Comparison of ENCODE assay signal across 9 cellular contexts in the genomic region with DNA sequence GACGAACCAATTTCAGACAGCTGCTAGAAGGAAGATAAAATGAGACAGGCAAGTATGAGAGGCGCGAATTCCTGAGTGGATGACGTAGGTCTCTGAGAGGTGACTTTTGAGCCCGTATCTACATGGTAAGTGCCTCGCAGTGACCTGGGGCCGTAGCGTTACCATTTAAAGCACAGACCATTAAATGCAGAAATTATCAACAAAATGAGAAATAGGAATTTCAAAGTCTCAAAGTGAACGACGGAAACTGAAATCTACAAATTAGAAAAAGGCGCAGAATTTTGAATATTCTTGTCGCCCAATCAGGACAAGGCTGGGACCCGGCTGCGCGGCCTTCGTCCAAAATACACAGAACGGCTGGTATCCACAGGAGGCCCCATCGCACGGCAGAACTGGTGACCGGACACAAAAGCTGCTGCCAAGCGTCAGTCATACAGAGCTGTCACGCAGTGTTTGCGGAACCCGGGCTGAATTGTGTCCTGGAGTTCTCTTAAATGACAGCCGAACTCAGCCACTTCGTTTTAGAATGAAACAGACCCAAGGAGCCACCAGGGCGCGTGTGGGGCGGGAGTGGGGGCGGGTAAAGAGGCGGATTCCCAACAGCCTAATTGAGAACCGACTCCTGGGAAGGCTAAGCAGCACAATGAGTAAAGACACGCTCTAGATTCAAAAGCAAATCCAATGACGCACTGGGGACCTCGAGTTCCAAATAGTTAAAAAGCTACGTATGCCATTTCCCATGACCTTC. TPM values are rescaled to one million over a fixed set of nuclear protein-coding genes. Genes with fewer than 3 reads are reported as not detected.
A peak's percentile ranks its signal among the peaks of the same experiment; 100 is the strongest.
DNase-seq lines count a peak whose midpoint lies in the region; ATAC-seq and FAIRE-seq lines count a peak whose summit lies in the region.
"Had no signal": no experiment of that assay in that cellular context is flagged by ENCODE, and none has a peak within 500 bp of the region (broad histone marks: within the 10 kb centered on the region; RNA-seq: fewer than 3 reads in every experiment).

No MANE protein-coding gene starts in this region.

- no peaks in the 10 kb centered on the region for H3K27me3 ChIP-seq in naive thymus-derived CD4-positive, alpha-beta T cell (ENCODE audit: control insufficient read depth in 2 of 2, insufficient read depth in 2 of 2, low read length in 2 of 2)

- no peaks in the 10 kb centered on the region for H3K36me3 ChIP-seq in naive thymus-derived CD4-positive, alpha-beta T cell (ENCODE audit: control insufficient read depth in 2 of 3, insufficient read depth in 3 of 3, low read length in 3 of 3)

- no peak overlapping the region for H3K27ac Mint-ChIP-seq in activated T-helper 17 cell treated with anti-CD3 and anti-CD28 coated beads, Interleukin-2, amount 50 U/mL, for 72 hours
- no peak overlapping the region for H3K27ac Mint-ChIP-seq in naive thymus-derived CD4-positive, alpha-beta T cell
- H3K27ac Mint-ChIP-seq: activated naive CD8-positive, alpha-beta T cell had no signal

- intact Hi-C loops in naive thymus-derived CD4-positive, alpha-beta T cell (cut with micrococcal nuclease): no loop called here

- POLR2A ChIA-PET in naive thymus-derived CD4-positive, alpha-beta T cell (lab: Charles Lee): interaction anchor here (0.6 to 9.2 kb wide), 21 partner anchors 8 to 1396 kb away, joined by 3 to 547 read pairs (median 16); a partner anchor contains a TSS

- FAIRE-seq in RCC 7860 (lab: Jason Lieb, UNC): no peak

- peak overlapping the region; percentile 93 for H3K27ac ChIP-seq in naive thymus-derived CD4-positive, alpha-beta T cell (ENCODE audit: low read depth, low read length)

- peak; percentile 27 for ATAC-seq in activated T-helper 17 cell treated with anti-CD3 and anti-CD28 coated beads, Interleukin-2, amount 50 U/mL, for 72 hours (replicated peaks)
- ATAC-seq in naive thymus-derived CD4-positive, alpha-beta T cell: peak; percentile 6
- ATAC-seq in stimulated activated naive CD8-positive, alpha-beta T cell treated with anti-CD3 and anti-CD28 coated beads, Interleukin-15, Interleukin-2, amounts not matched to agents 100 U/mL and 50 U/mL, for 24 hours: peak; percentile 7
- no peak for ATAC-seq in HG02938 (IDR thresholded peaks at IDR 0.05; ENCODE audit: unreplicated experiment)

- H3K4me3 ChIP-seq in naive thymus-derived CD4-positive, alpha-beta T cell (ENCODE audit: low read length): peak overlapping the region; percentile 97

- no peaks in the 10 kb centered on the region for H3K9me3 ChIP-seq in naive thymus-derived CD4-positive, alpha-beta T cell (ENCODE audit: control insufficient read depth in 2 of 3, low read length in 3 of 3)

- peaks cover 6% of the 10 kb centered on the region for H3K4me1 Mint-ChIP-seq in activated T-helper 17 cell treated with anti-CD3 and anti-CD28 coated beads, Interleukin-2, amount 50 U/mL, for 72 hours
- H3K4me1 Mint-ChIP-seq in naive thymus-derived CD4-positive, alpha-beta T cell: peaks cover 12 to 20% (median 17%) of the 10 kb centered on the region in 7 donors

- H3K9me3 Mint-ChIP-seq in activated T-helper 17 cell treated with anti-CD3 and anti-CD28 coated beads, Interleukin-2, amount 50 U/mL, for 72 hours: no peaks in the 10 kb centered on the region
- H3K9me3 Mint-ChIP-seq in naive thymus-derived CD4-positive, alpha-beta T cell: no peaks in the 10 kb centered on the region

- no peaks in the 10 kb centered on the region for H3K27me3 Mint-ChIP-seq in activated T-helper 17 cell treated with anti-CD3 and anti-CD28 coated beads, Interleukin-2, amount 50 U/mL, for 72 hours
- H3K27me3 Mint-ChIP-seq in naive thymus-derived CD4-positive, alpha-beta T cell: no peaks in the 10 kb centered on the region
- H3K27me3 Mint-ChIP-seq: activated naive CD8-positive, alpha-beta T cell had no signal

- no peaks in the 10 kb centered on the region for H3K36me3 Mint-ChIP-seq in activated T-helper 17 cell treated with anti-CD3 and anti-CD28 coated beads, Interleukin-2, amount 50 U/mL, for 72 hours (ENCODE audit: low read depth)
- H3K36me3 Mint-ChIP-seq in naive thymus-derived CD4-positive, alpha-beta T cell: peaks cover 0 to 1% (median 0%) of the 10 kb centered on the region in 5 donors
- H3K36me3 Mint-ChIP-seq: activated naive CD8-positive, alpha-beta T cell had no signal

- CTCF ChIA-PET in naive thymus-derived CD4-positive, alpha-beta T cell (lab: Charles Lee): interaction anchor here (0.7 to 2.9 kb wide), 3 partner anchors 36 to 77 kb away, joined by 3 to 13 read pairs (median 5); no protein-coding TSS in a partner anchor

- DNase-seq in DMS 273 (lab: John Stamatoyannopoulos, UW; ENCODE audit: unreplicated experiment): peak; percentile 93
- DNase-seq in LHCN-M2 (ENCODE audit: low read depth): peak; percentile 91
- peak; percentile 76 for DNase-seq in RCC 7860 (ENCODE audit: low spot score)
- peak; percentile 79 for DNase-seq in fibroblast of peridontal ligament (ENCODE audit: extremely low read depth)
- peak; percentile 49 to 74 (median 70) for DNase-seq in naive thymus-derived CD4-positive, alpha-beta T cell
- peak; percentile 77 for DNase-seq in stimulated activated naive CD8-positive, alpha-beta T cell treated with anti-CD3 and anti-CD28 coated beads, Interleukin-15, Interleukin-2, amounts not matched to agents 100 U/mL and 50 U/mL, for 24 hours

- peaks cover 17 to 31% of the 10 kb centered on the region in 2 donors for H3K4me1 ChIP-seq in naive thymus-derived CD4-positive, alpha-beta T cell (ENCODE audit: control insufficient read depth in 2 of 2, insufficient read depth in 2 of 2, low read length in 2 of 2)

- H3K4me3 Mint-ChIP-seq in activated T-helper 17 cell treated with anti-CD3 and anti-CD28 coated beads, Interleukin-2, amount 50 U/mL, for 72 hours: no peak overlapping the region
- no peak overlapping the region for H3K4me3 Mint-ChIP-seq in naive thymus-derived CD4-positive, alpha-beta T cell
- H3K4me3 Mint-ChIP-seq: activated naive CD8-positive, alpha-beta T cell had no signal

RNA-seq across cellular contexts. Expression of a gene that starts 13.8 kb away (rescaled TPM):
- total RNA-seq in LHCN-M2 (2014; rRNA removed): 14.4 and 18.5 TPM in 2 replicates
- polyA plus RNA-seq in LHCN-M2 (2012): 14.1 TPM
- 10 to 100 TPM; 23.1 to 26.7 TPM for total RNA-seq in activated T-helper 17 cell treated with anti-CD3 and anti-CD28 coated beads, Interleukin-2, amount 50 U/mL, for 72 hours
- 10 to 100 TPM in 3 of 5 experiments, 1 to 10 TPM in 2; 7.8 to 28.9 (median 18.2) TPM for total RNA-seq in naive thymus-derived CD4-positive, alpha-beta T cell
- 10 to 100 TPM; 38.2 to 50.9 TPM for polyA plus RNA-seq in naive thymus-derived CD4-positive, alpha-beta T cell

RNA-seq across cellular contexts. Expression of a gene that starts 32.1 kb away (rescaled TPM):
- 18.1 and 23.5 TPM in 2 replicates for total RNA-seq in LHCN-M2 (2014; rRNA removed)
- polyA plus RNA-seq in LHCN-M2 (2012): 20.3 TPM
- 1 to 10 TPM; 5.8 to 7.5 TPM for total RNA-seq in activated T-helper 17 cell treated with anti-CD3 and anti-CD28 coated beads, Interleukin-2, amount 50 U/mL, for 72 hours
- total RNA-seq in naive thymus-derived CD4-positive, alpha-beta T cell: 10 to 100 TPM in 1 of 5 experiments, 1 to 10 TPM in 4; 2.6 to 18.8 (median 3.1) TPM
- polyA plus RNA-seq in naive thymus-derived CD4-positive, alpha-beta T cell: 1 to 10 TPM; 1.3 to 2.1 TPM

RNA-seq across cellular contexts. Expression of a gene that starts 42.1 kb away (rescaled TPM):
- total RNA-seq in LHCN-M2 (2014; rRNA removed): 25.4 and 28.9 TPM in 2 replicates
- 85.2 TPM for polyA plus RNA-seq in LHCN-M2 (2012)
- total RNA-seq in activated T-helper 17 cell treated with anti-CD3 and anti-CD28 coated beads, Interleukin-2, amount 50 U/mL, for 72 hours: 10 to 100 TPM; 45.8 to 90.6 TPM
- total RNA-seq in naive thymus-derived CD4-positive, alpha-beta T cell: 100 to 1,000 TPM in 1 of 5 experiments, 10 to 100 TPM in 4; 39.0 to 103 (median 43.4) TPM
- polyA plus RNA-seq in naive thymus-derived CD4-positive, alpha-beta T cell: 100 to 1,000 TPM in 1 of 2 donors, 10 to 100 TPM in 1; 80.8 to 114 TPM

RNA-seq across cellular contexts. Expression of a gene that starts 51.1 kb away (rescaled TPM):
- 6.0 and 7.6 TPM in 2 replicates for total RNA-seq in LHCN-M2 (2014; rRNA removed)
- 8.3 TPM for polyA plus RNA-seq in LHCN-M2 (2012)
- 1 to 10 TPM; 3.0 to 7.9 TPM for total RNA-seq in activated T-helper 17 cell treated with anti-CD3 and anti-CD28 coated beads, Interleukin-2, amount 50 U/mL, for 72 hours
- 10 to 100 TPM in 1 of 5 experiments, 1 to 10 TPM in 4; 1.2 to 14.2 (median 3.6) TPM for total RNA-seq in naive thymus-derived CD4-positive, alpha-beta T cell
- polyA plus RNA-seq in naive thymus-derived CD4-positive, alpha-beta T cell: not detected
